8 cellular contexts compared by ENCODE assay signal in the genomic region with DNA sequence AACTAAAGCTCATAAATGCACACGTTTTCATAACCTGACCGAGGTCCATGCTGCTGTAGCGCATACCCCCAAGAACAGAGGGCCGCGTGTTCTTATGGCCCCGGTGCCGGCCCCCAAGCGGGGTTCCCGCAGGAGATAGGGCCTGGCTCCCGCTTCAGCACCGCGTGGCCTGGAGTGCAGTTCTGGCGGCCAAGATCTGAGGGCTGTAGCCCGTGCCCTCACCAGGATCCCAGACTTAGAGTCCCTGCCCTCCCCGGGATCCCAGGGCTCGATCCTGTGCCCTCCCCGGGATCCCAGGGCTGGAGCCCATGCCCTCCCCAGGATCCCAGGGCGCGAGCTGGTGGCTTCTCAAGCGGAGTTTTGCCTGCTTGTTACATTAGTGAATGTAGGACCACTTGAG. TPM values are rescaled to one million over a fixed set of nuclear protein-coding genes. Genes with fewer than 3 reads are reported as not detected.
A peak's percentile ranks its signal among the peaks of the same experiment; 100 is the strongest.
DNase-seq lines count a peak whose midpoint lies in the region; ATAC-seq and TF ChIP-seq lines count a peak whose summit lies in the region.

No MANE protein-coding gene starts in this region.

- no peak for DNase-seq in GM12865 (ENCODE audit: low read depth)
- no peak for DNase-seq in RWPE2 (ENCODE audit: low spot score)
- no peak for DNase-seq in esophagus muscularis mucosa (ENCODE audit: extremely low spot score)
- peak; percentile 78 for DNase-seq in posterior vena cava (ENCODE audit: low spot score)
- no peak for DNase-seq in superior temporal gyrus (ENCODE audit: extremely low spot score)
- no peak for DNase-seq in GM19238 (ENCODE audit: insufficient read length, low spot score)
- DNase-seq in stimulated activated CD8-positive, alpha-beta memory T cell treated with anti-CD3 and anti-CD28 coated beads, Interleukin-4, amount 100 ng/mL, for 48 hours = no peak

- 0 out of 3 replicates have a peak, but pooled peaks have one; percentile 4 for ATAC-seq in RWPE2 (ENCODE audit: low read depth)
- ATAC-seq in HG02970 (IDR thresholded peaks at IDR 0.05; ENCODE audit: low FRiP score, unreplicated experiment) = no peak

- TF ChIP-seq CTCF in GM12865 (IDR thresholded peaks at IDR 0.05; ENCODE audit: insufficient read depth, low read depth, low read length, missing control alignments) = no peak
- TF ChIP-seq CTCF in RWPE2 (IDR thresholded peaks at IDR 0.05; ENCODE audit: poor library complexity, severe bottlenecking) = no peak
- no peak for TF ChIP-seq CTCF in esophagus muscularis mucosa (IDR thresholded peaks at IDR 0.05)

- H3K4me3 ChIP-seq in GM12865 (ENCODE audit: low read depth, low read length) (peak overlapping the region; percentile 79), RWPE2 (ENCODE audit: severe bottlenecking) (peak overlapping the region; percentile 99), esophagus muscularis mucosa (peak overlapping the region; percentile 78 to 92 (median 85))

- H3K27ac ChIP-seq in RWPE2 (ENCODE audit: poor library complexity, severe bottlenecking) (peak overlapping the region; percentile 13), esophagus muscularis mucosa (replicated peaks in 1 of 4) (peak overlapping the region; percentile 90 to 95 (median 92))

- H3K4me1 ChIP-seq in RWPE2 (ENCODE audit: insufficient read depth, poor library complexity, severe bottlenecking) = no peaks in the 10 kb centered on the region
- H3K4me1 ChIP-seq in esophagus muscularis mucosa = peaks cover 17 to 49% (median 43%) of the 10 kb centered on the region in 4 donors

- H3K9me3 ChIP-seq in RWPE2 (ENCODE audit: severe bottlenecking) (no peaks in the 10 kb centered on the region), esophagus muscularis mucosa (no peaks in the 10 kb centered on the region)

- H3K27me3 ChIP-seq in RWPE2 (ENCODE audit: insufficient read depth, poor library complexity, severe bottlenecking) (no peaks in the 10 kb centered on the region), esophagus muscularis mucosa (no peaks in the 10 kb centered on the region)

- no peak for TF ChIP-seq EP300 in esophagus muscularis mucosa (IDR thresholded peaks at IDR 0.05)

- intact Hi-C loops in esophagus muscularis mucosa (cut with DNase I) (loop anchor here (2.0 to 5.0 kb wide), 2 partner anchors 82 to 160 kb away; a partner anchor contains a TSS), posterior vena cava (cut with DNase I) (loop anchor here in 1 of 2 donors (10.0 kb wide), 1 partner anchor 354 kb away; a partner anchor contains a TSS)

- WGBS in esophagus muscularis mucosa = 19% methylated on average over 7 of the region's 20 CpGs

- H3K36me3 ChIP-seq in RWPE2 (ENCODE audit: low read depth) (peaks cover 32% of the 10 kb centered on the region), esophagus muscularis mucosa (peaks cover 1 to 13% (median 7%) of the 10 kb centered on the region in 4 donors)

- no peak for TF ChIP-seq POLR2A in esophagus muscularis mucosa (IDR thresholded peaks at IDR 0.05; ENCODE audit: low read depth)

RNA-seq across cellular contexts. Expression of a gene that starts 1.0 kb away (rescaled TPM):
- total RNA-seq in esophagus muscularis mucosa = 10 to 100 TPM; 17.0 to 34.2 (median 27.5) TPM
- 10 to 100 TPM; 22.2 to 22.6 TPM for total RNA-seq in posterior vena cava

RNA-seq across cellular contexts. Expression of a gene that starts 25.7 kb away (rescaled TPM):
- total RNA-seq in esophagus muscularis mucosa (10 to 100 TPM; 19.9 to 31.7 (median 26.3) TPM), posterior vena cava (10 to 100 TPM; 16.8 to 19.7 TPM)
